Comparison of ENCODE assay signal across 8 cellular contexts in the genomic region with DNA sequence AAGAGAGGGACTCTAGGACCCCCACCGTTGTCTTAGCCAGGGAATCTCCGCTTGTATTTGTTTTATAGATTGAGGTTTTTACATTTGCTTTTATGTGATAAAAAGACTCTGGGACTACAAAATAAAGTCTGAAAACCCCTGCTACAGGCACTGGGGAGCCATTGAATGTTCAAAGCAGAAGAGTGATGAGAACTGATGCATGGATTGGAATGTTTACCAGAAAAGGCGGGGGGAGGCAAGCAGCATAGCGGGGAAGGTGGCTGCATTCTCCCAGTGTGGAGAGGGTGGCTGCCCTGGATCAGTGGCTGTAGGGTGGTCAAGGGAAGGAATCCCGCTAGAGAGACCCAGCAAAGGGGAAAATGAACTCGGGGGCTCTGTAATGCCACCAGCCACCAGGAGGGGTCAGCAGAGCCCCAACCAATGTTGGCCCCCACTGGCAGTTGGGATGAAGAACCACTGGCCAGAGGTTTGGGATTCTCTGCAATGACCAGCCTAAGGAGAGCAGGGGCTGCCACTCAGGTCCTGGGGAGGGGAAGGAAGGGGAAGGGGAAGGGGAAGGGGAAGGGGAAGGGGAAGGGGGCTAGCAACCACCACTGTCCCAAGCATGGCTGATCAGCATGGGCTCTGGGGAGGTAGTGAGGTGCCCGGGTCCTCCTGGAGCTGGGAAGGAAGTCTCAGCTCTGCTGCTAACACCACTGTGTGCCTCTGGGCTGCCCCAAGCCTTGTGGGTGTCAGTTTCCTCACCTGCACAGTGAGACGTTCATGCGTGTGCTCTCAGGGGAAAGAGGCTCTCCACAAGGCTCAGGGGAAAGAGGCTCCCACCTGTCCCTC. TPM values are rescaled to one million over a fixed set of nuclear protein-coding genes. Genes with fewer than 3 reads are reported as not detected.
DNase-seq lines count a peak whose midpoint lies in the region; ATAC-seq and TF ChIP-seq lines count a peak whose summit lies in the region.

No MANE protein-coding gene starts in this region.

- no peaks in the 10 kb centered on the region for H3K36me3 ChIP-seq in right lobe of liver

- H3K4me1 ChIP-seq in right lobe of liver: no peaks in the 10 kb centered on the region

- no peaks in the 10 kb centered on the region for H3K9me3 Mint-ChIP-seq in activated B cell treated with CpG ODN at 0.5 μM for 24 hours

- H3K36me3 Mint-ChIP-seq in activated B cell treated with CpG ODN at 0.5 μM for 24 hours (ENCODE audit: low read depth): no peaks in the 10 kb centered on the region

- intact Hi-C loops in activated B cell treated with CpG ODN at 0.5 μM for 24 hours (cut with micrococcal nuclease): loop anchor here (1.0 to 2.0 kb wide), 6 partner anchors 41 to 750 kb away; a partner anchor contains a TSS
- intact Hi-C loops in right lobe of liver (cut with DNase I): loop anchor here in 1 of 2 donors (5.0 to 10.0 kb wide), 2 partner anchors 51 to 128 kb away; no protein-coding TSS in a partner anchor

- no peak overlapping the region for H3K27ac ChIP-seq in right lobe of liver

- DNase-seq in EL: peak; percentile 59
- DNase-seq in LoVo (ENCODE audit: low spot score): peak; percentile 41
- DNase-seq in activated B cell treated with CpG ODN at 0.5 μM for 24 hours: peak; percentile 63
- DNase-seq in central memory CD4-positive, alpha-beta T cell: peak; percentile 33
- peak in 2 of 3 donors; percentile 51 to 60 for DNase-seq in right lobe of liver
- peak; percentile 44 for DNase-seq in stimulated activated CD8-positive, alpha-beta memory T cell treated with anti-CD3 and anti-CD28 coated beads, Interleukin-15, amount 100 ng/mL, for 1 hour (ENCODE audit: low read depth)
- DNase-seq in NCI-H510A treated with DMSO at 0.1 percent for 48 hours (lab: John Stamatoyannopoulos, UW): no peak

- CTCF ChIA-PET in activated B cell treated with CpG ODN at 0.5 μM for 24 hours (lab: Charles Lee): interaction anchor here (0.6 to 7.4 kb wide), 14 partner anchors 19 to 340 kb away, joined by 3 to 114 read pairs (median 3); a partner anchor contains a TSS

- H3K27ac Mint-ChIP-seq in activated B cell treated with CpG ODN at 0.5 μM for 24 hours: peak overlapping the region; percentile 46

- no peak overlapping the region for H3K4me3 ChIP-seq in right lobe of liver

- no peaks in the 10 kb centered on the region for H3K27me3 ChIP-seq in right lobe of liver

- peaks cover 9% of the 10 kb centered on the region for H3K27me3 Mint-ChIP-seq in activated B cell treated with CpG ODN at 0.5 μM for 24 hours

- H3K4me1 Mint-ChIP-seq in activated B cell treated with CpG ODN at 0.5 μM for 24 hours: no peaks in the 10 kb centered on the region

- no peak for TF ChIP-seq POLR2A in right lobe of liver (IDR thresholded peaks at IDR 0.05)

- TF ChIP-seq CTCF in activated B cell treated with CpG ODN at 0.5 μM for 24 hours (IDR thresholded peaks at IDR 0.05): peak; percentile 31
- TF ChIP-seq CTCF in right lobe of liver (IDR thresholded peaks at IDR 0.05): peak; percentile 80 to 97 (median 83)

- H3K9me3 ChIP-seq in right lobe of liver: no peaks in the 10 kb centered on the region

- H3K4me3 Mint-ChIP-seq in activated B cell treated with CpG ODN at 0.5 μM for 24 hours: no peak overlapping the region

- 20% methylated on average over 7 of the region's 9 CpGs for WGBS in right lobe of liver (ENCODE audit: insufficient coverage, low coverage, low lambda C conversion rate, missing lambda C conversion rate)

- ATAC-seq in activated B cell treated with CpG ODN at 0.5 μM for 24 hours (ENCODE audit: low read depth): peak; percentile 81
- ATAC-seq in right lobe of liver: peak; percentile 68 to 87 (median 84)
- ATAC-seq in GM21737 (IDR thresholded peaks at IDR 0.05; ENCODE audit: unreplicated experiment): no peak

- POLR2A ChIA-PET in activated B cell treated with CpG ODN at 0.5 μM for 24 hours (lab: Charles Lee): interaction anchor here (3.5 kb wide), 1 partner anchor 125 kb away, joined by 16 read pairs; no protein-coding TSS in a partner anchor

RNA-seq across cellular contexts. Expression of a gene that starts 19.2 kb away (rescaled TPM):
- 58.0 and 61.1 TPM in 2 replicates for total RNA-seq in activated B cell treated with CpG ODN at 0.5 μM for 24 hours
- total RNA-seq in right lobe of liver: 10 to 100 TPM; 23.9 to 47.5 (median 32.5) TPM

RNA-seq across cellular contexts. Expression of a gene that starts 40.0 kb away (rescaled TPM):
- total RNA-seq in activated B cell treated with CpG ODN at 0.5 μM for 24 hours (0.17 and 0.31 TPM in 2 replicates), right lobe of liver (1 to 10 TPM in 5 of 6 experiments, under 1 TPM in 1; 0.73 to 3.5 (median 1.9) TPM)

RNA-seq across cellular contexts. Expression of a gene that starts 46.3 kb away (rescaled TPM):
- total RNA-seq in activated B cell treated with CpG ODN at 0.5 μM for 24 hours: not detected in 2 replicates
- total RNA-seq in right lobe of liver: not detected
